Comparison of ENCODE assay signal across 31 cellular contexts in the genomic region with DNA sequence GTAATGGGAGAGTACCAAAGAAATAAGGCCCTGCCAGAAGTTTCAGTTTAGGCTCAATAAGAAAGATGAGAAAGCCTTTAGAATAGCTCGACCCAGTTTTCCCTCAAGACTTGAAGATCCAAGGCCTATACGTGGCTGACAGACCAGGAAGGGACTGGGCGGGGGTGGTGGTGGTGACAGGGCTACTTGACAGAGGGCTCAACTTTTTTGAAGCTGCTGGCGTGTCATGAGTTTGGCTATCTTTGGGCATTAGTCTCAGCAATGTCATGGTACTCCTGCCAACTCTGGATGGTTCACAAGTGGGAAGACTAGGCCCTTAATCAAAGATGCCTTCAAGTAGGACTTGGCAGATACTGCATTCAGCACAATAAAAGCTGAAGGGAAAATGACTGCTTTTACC.
"Had no signal": no experiment of that assay in that cellular context is flagged by ENCODE, and none has a peak within 500 bp of the region (broad histone marks: within the 10 kb centered on the region; RNA-seq: fewer than 3 reads in every experiment).

No MANE protein-coding gene starts in this region.

- H3K27ac ChIP-seq: left lung, neural progenitor cell, neutrophil, parathyroid adenoma, prostate gland, skin epidermis, stomach, testis, thyroid gland, transverse colon, upper lobe of left lung, vagina had no signal

- H3K36me3 ChIP-seq: left lung, neural progenitor cell, neutrophil, prostate gland, stomach, thyroid gland, transverse colon, upper lobe of left lung, vagina had no signal

- H3K4me1 ChIP-seq: left lung, prostate gland, testis, thyroid gland, upper lobe of left lung had no signal

- H3K9me3 ChIP-seq: left lung, neutrophil, prostate gland, stomach, testis, thyroid gland, transverse colon, upper lobe of left lung, vagina had no signal

- H3K27me3 ChIP-seq: left lung, neural progenitor cell, neutrophil, testis, thyroid gland, transverse colon, upper lobe of left lung, vagina had no signal

- H3K4me3 ChIP-seq: left lung, lung, neural progenitor cell, prostate gland, skin epidermis, stomach, testis, thyroid gland, transverse colon, upper lobe of left lung, vagina had no signal

- FAIRE-seq: keratinocyte had no signal

- ATAC-seq: left lung; natural killer cell; right cardiac atrium; sciatic nerve; stimulated activated naive B cell treated with anti-CD40 and anti-IgM and Interleukin-4, amounts not matched to agents 10 μg/mL and 1 μg/mL and 100 μg/mL, for 72 hours; stimulated activated naive CD8-positive, alpha-beta T cell treated with anti-CD3 and anti-CD28 coated beads, Interleukin-15, Interleukin-2, amounts not matched to agents 100 U/mL and 50 U/mL, for 24 hours had no signal

- DNase-seq: hippocampal formation; kidney glomerular epithelial cell; left cardiac atrium; left lung; mesendoderm; naive B cell; natural killer cell; nephron progenitor cell; occipital lobe; retina; right cardiac atrium; stimulated activated CD4-positive, alpha-beta T cell treated with anti-CD3 and anti-CD28 coated beads, Interleukin-12 subunit alpha, Interleukin-12 subunit beta, amount 100 ng/mL, for 4 hours; stimulated activated CD4-positive, alpha-beta T cell treated with anti-CD3 and anti-CD28 coated beads, Interleukin-15, amount 100 ng/mL, for 24 hours; stimulated activated CD4-positive, alpha-beta T cell treated with anti-CD3 and anti-CD28 coated beads, Interleukin-2, amount 100 ng/mL, for 24 hours; stimulated activated CD4-positive, alpha-beta T cell treated with anti-CD3 and anti-CD28 coated beads, Interleukin-4, amount 100 ng/mL, for 1 hour; stimulated activated naive B cell treated with anti-CD40 and anti-IgM and Interleukin-4, amounts not matched to agents 10 μg/mL and 1 μg/mL and 100 μg/mL, for 72 hours; stimulated activated naive CD8-positive, alpha-beta T cell treated with anti-CD3 and anti-CD28 coated beads, Interleukin-15, Interleukin-2, amounts not matched to agents 100 U/mL and 50 U/mL, for 24 hours; stomach; testis; thyroid gland; transverse colon; upper lobe of left lung had no signal
